ENCODE assay signal across 8 cellular contexts in genomic region chr3:182683335-182684257, GRCh38.
DNase-seq lines count a peak whose midpoint lies in the region; ATAC-seq, FAIRE-seq and TF ChIP-seq lines count a peak whose summit lies in the region.

No MANE protein-coding gene starts in this region.

- H2BK12ac ChIP-seq in H1 (ENCODE audit: low read depth, low read length) = no peak overlapping the region

- no peak overlapping the region for H4K5ac ChIP-seq in H1 (ENCODE audit: insufficient read length, low read depth, low read length)

- TF ChIP-seq CTCF in H1 (IDR thresholded peaks at IDR 0.05; ENCODE audit: control extremely low read depth in 1 of 3, insufficient read depth in 1 of 3, low read depth in 1 of 3, low read length in 3 of 3) = peak; percentile 48 to 84 (median 71)
- peak; percentile 72 for TF ChIP-seq CTCF in mesothelial cell of epicardium (IDR thresholded peaks at IDR 0.05; ENCODE audit: unreplicated experiment)

- intact Hi-C loops in activated CD4-positive, alpha-beta memory T cell treated with anti-CD3 and anti-CD28 coated beads for 36 hours (cut with micrococcal nuclease) = loop anchor here (1.0 to 5.0 kb wide), 4 partner anchors 291 to 1471 kb away; no protein-coding TSS in a partner anchor

- H3K4me3 Mint-ChIP-seq in CD4-positive, CD25-positive, alpha-beta regulatory T cell = peak overlapping the region; percentile 43 to 91 (median 76)
- peak overlapping the region; percentile 48 for H3K4me3 Mint-ChIP-seq in activated CD4-positive, alpha-beta memory T cell treated with anti-CD3 and anti-CD28 coated beads for 36 hours
- H3K4me3 Mint-ChIP-seq in mesothelial cell of epicardium = peak overlapping the region; percentile 83

- TF ChIP-seq POLR2A in H1 (IDR thresholded peaks at IDR 0.05; ENCODE audit: control extremely low read depth in 1 of 2, low read depth in 2 of 2, low read length in 2 of 2) = no peak

- TF ChIP-seq EP300 in H1 (IDR thresholded peaks at IDR 0.05; ENCODE audit: borderline replicate concordance in 1 of 2, low read depth in 2 of 2, low read length in 2 of 2) = no peak

- CTCF ChIA-PET in activated CD4-positive, alpha-beta memory T cell treated with anti-CD3 and anti-CD28 coated beads for 36 hours (lab: Charles Lee) = interaction anchor here (0.6 to 2.4 kb wide), 20 partner anchors 9 to 1474 kb away, joined by 3 to 18 read pairs (median 4); no protein-coding TSS in a partner anchor
- CTCF ChIA-PET in H1 (lab: Charles Lee; ENCODE audit: partially characterized antibody) = interaction anchor here (0.6 to 3.6 kb wide), 31 partner anchors 8 to 1474 kb away, joined by 3 to 17 read pairs (median 3); no protein-coding TSS in a partner anchor

- H2AFZ ChIP-seq in H1 (ENCODE audit: low read length) = no peak overlapping the region

- H3K23me2 ChIP-seq in H1 (ENCODE audit: low read depth, low read length) = peaks cover 3% of the 10 kb centered on the region; the same call in 1 of the 2 replicates

- H3K9me3 Mint-ChIP-seq in CD4-positive, CD25-positive, alpha-beta regulatory T cell = no peaks in the 10 kb centered on the region
- no peaks in the 10 kb centered on the region for H3K9me3 Mint-ChIP-seq in activated CD4-positive, alpha-beta memory T cell treated with anti-CD3 and anti-CD28 coated beads for 36 hours
- H3K9me3 Mint-ChIP-seq in mesothelial cell of epicardium = no peaks in the 10 kb centered on the region

- peaks cover 6 to 12% (median 7%) of the 10 kb centered on the region in 4 donors for H3K4me1 Mint-ChIP-seq in CD4-positive, CD25-positive, alpha-beta regulatory T cell
- peaks cover 9% of the 10 kb centered on the region for H3K4me1 Mint-ChIP-seq in activated CD4-positive, alpha-beta memory T cell treated with anti-CD3 and anti-CD28 coated beads for 36 hours (ENCODE audit: low read depth)
- peaks cover 12% of the 10 kb centered on the region for H3K4me1 Mint-ChIP-seq in mesothelial cell of epicardium

- peak; percentile 67 to 68 for ATAC-seq in CD4-positive, CD25-positive, alpha-beta regulatory T cell (ENCODE audit: low read depth in 2 of 2)
- ATAC-seq in GM19328 (IDR thresholded peaks at IDR 0.05; ENCODE audit: unreplicated experiment) (peak; percentile 48), HG03520 (IDR thresholded peaks at IDR 0.05; ENCODE audit: unreplicated experiment) (peak; percentile 61)

- H3K4me1 ChIP-seq in CD4-positive, CD25-positive, alpha-beta regulatory T cell (ENCODE audit: control insufficient read depth, insufficient read depth, low read length, poor library complexity, severe bottlenecking) = peaks cover 16% of the 10 kb centered on the region
- 0 out of 7 replicates have a peak, but pooled peaks cover 0 to 6% (median 0%) of the 10 kb centered on the region in 4 experiments for H3K4me1 ChIP-seq in H1 (replicated peaks in 1 of 4; ENCODE audit: control insufficient read depth in 3 of 4, insufficient read depth in 4 of 4, low read length in 3 of 4)

- peak; percentile 95 for FAIRE-seq in H1 (lab: Jason Lieb, UNC)

- H4K8ac ChIP-seq in H1 (ENCODE audit: extremely low read depth, insufficient read depth, low read length) = no peak overlapping the region

- WGBS in H1 (ENCODE audit: extremely low coverage in 1 of 2, insufficient coverage in 1 of 2, insufficient read length in 1 of 2, insufficient replicate concordance in 2 of 2, low coverage in 1 of 2, low lambda C conversion rate in 2 of 2, missing lambda C conversion rate in 1 of 2), 2 experiments = 29% methylated on average over 8 of the region's 8 CpGs; no CpG with 5 or more reads in 1 of the 2 experiments

- POLR2A ChIA-PET in activated CD4-positive, alpha-beta memory T cell treated with anti-CD3 and anti-CD28 coated beads for 36 hours (lab: Charles Lee) = no interaction called here
- POLR2A ChIA-PET in H1 (lab: Charles Lee; ENCODE audit: partially characterized antibody) = interaction anchor here (1.2 to 1.5 kb wide), 2 partner anchors 35 to 39 kb away, joined by 3 to 4 read pairs; no protein-coding TSS in a partner anchor

- H3K9ac ChIP-seq in H1 (replicated peaks in 1 of 4; ENCODE audit: extremely low read depth in 1 of 4, low read depth in 3 of 4, low read length in 3 of 4) = no peak overlapping the region

- peaks cover 55% of the 10 kb centered on the region for H3K27me3 Mint-ChIP-seq in CD4-positive, CD25-positive, alpha-beta regulatory T cell
- peaks cover 23% of the 10 kb centered on the region for H3K27me3 Mint-ChIP-seq in activated CD4-positive, alpha-beta memory T cell treated with anti-CD3 and anti-CD28 coated beads for 36 hours
- H3K27me3 Mint-ChIP-seq in mesothelial cell of epicardium (ENCODE audit: low read depth) = peaks cover 38% of the 10 kb centered on the region

- no peak overlapping the region for H2BK120ac ChIP-seq in H1 (replicated peaks; ENCODE audit: low read depth, low read length)

- H3K18ac ChIP-seq in H1 (ENCODE audit: extremely low read depth, low read length) = peak overlapping the region; percentile 51; the same call in 1 of the 2 replicates

- no peaks in the 10 kb centered on the region for H3K36me3 Mint-ChIP-seq in CD4-positive, CD25-positive, alpha-beta regulatory T cell
- no peaks in the 10 kb centered on the region for H3K36me3 Mint-ChIP-seq in activated CD4-positive, alpha-beta memory T cell treated with anti-CD3 and anti-CD28 coated beads for 36 hours
- H3K36me3 Mint-ChIP-seq in mesothelial cell of epicardium = no peaks in the 10 kb centered on the region

- no peaks in the 10 kb centered on the region for H3K79me2 ChIP-seq in H1 (ENCODE audit: control insufficient read depth in 1 of 2, insufficient read depth in 2 of 2, low read length in 2 of 2)

- no peaks in the 10 kb centered on the region for H4K20me1 ChIP-seq in H1 (replicated peaks in 1 of 2; ENCODE audit: control insufficient read depth in 1 of 2, insufficient read depth in 2 of 2, low read length in 2 of 2)

- H3K27ac ChIP-seq in CD4-positive, CD25-positive, alpha-beta regulatory T cell (ENCODE audit: insufficient read depth, low read length, poor library complexity, severe bottlenecking) = no peak overlapping the region
- H3K27ac ChIP-seq in H1 (ENCODE audit: low read depth, low read length) = no peak overlapping the region

- H3K79me1 ChIP-seq in H1 (ENCODE audit: low read depth, low read length) = no peaks in the 10 kb centered on the region

- no peaks in the 10 kb centered on the region for H3K36me3 ChIP-seq in CD4-positive, CD25-positive, alpha-beta regulatory T cell (ENCODE audit: control insufficient read depth, insufficient read depth, low read length)
- H3K36me3 ChIP-seq in H1 (ENCODE audit: control insufficient read depth in 2 of 4, insufficient read depth in 4 of 4, low read length in 3 of 4) = no peaks in the 10 kb centered on the region

- H3K27ac Mint-ChIP-seq in CD4-positive, CD25-positive, alpha-beta regulatory T cell = peak overlapping the region in 1 of 3 donors; percentile 3
- H3K27ac Mint-ChIP-seq in activated CD4-positive, alpha-beta memory T cell treated with anti-CD3 and anti-CD28 coated beads for 36 hours = no peak overlapping the region
- H3K27ac Mint-ChIP-seq in mesothelial cell of epicardium = no peak overlapping the region

- peak overlapping the region; percentile 47 for H3K4me3 ChIP-seq in CD4-positive, CD25-positive, alpha-beta regulatory T cell (ENCODE audit: low read depth, low read length)
- H3K4me3 ChIP-seq in H1 (ENCODE audit: extremely low read depth in 1 of 4, insufficient read depth in 2 of 4, low read depth in 3 of 4, low read length in 4 of 4) = peak overlapping the region in 3 of 4 experiments; percentile 67 to 76 (median 69); a peak in 5 of 8 replicates

- H2BK15ac ChIP-seq in H1 (ENCODE audit: low read length) = no peak overlapping the region

- H3K27me3 ChIP-seq in CD4-positive, CD25-positive, alpha-beta regulatory T cell (ENCODE audit: control insufficient read depth, insufficient read depth, low read length) = peaks cover 35% of the 10 kb centered on the region
- no peaks in the 10 kb centered on the region; a peak in 1 of 7 replicates for H3K27me3 ChIP-seq in H1 (replicated peaks in 1 of 4; ENCODE audit: control insufficient read depth in 3 of 4, extremely low read depth in 1 of 4, insufficient read depth in 3 of 4, low read length in 3 of 4)

- H3K4me2 ChIP-seq in H1 (ENCODE audit: insufficient read depth in 1 of 2, low read depth in 2 of 2, low read length in 2 of 2) = peak overlapping the region; percentile 90 to 91; a peak in 3 of 4 replicates

- no peak overlapping the region for H3K4ac ChIP-seq in H1 (replicated peaks; ENCODE audit: insufficient read length, low read depth, low read length)

- H3K9me3 ChIP-seq in CD4-positive, CD25-positive, alpha-beta regulatory T cell (ENCODE audit: control insufficient read depth in 2 of 2, low read length in 2 of 2) = no peaks in the 10 kb centered on the region
- no peaks in the 10 kb centered on the region for H3K9me3 ChIP-seq in H1 (ENCODE audit: insufficient read depth in 2 of 2, low read depth in 1 of 2, low read length in 1 of 2)

- no peak overlapping the region for H2AK5ac ChIP-seq in H1 (ENCODE audit: low read depth, low read length)

- no peak overlapping the region for H3K56ac ChIP-seq in H1 (replicated peaks; ENCODE audit: insufficient read length, low read depth, low read length)

- no peak overlapping the region for H3K23ac ChIP-seq in H1 (ENCODE audit: insufficient read length)

- peak; percentile 13 to 64 (median 58) for DNase-seq in CD4-positive, CD25-positive, alpha-beta regulatory T cell
- DNase-seq in NCI-H69 (lab: John Stamatoyannopoulos, UW) = peak; percentile 87
- peak; percentile 74 for DNase-seq in activated CD4-positive, alpha-beta memory T cell treated with anti-CD3 and anti-CD28 coated beads for 36 hours
- peak in 1 of 2 experiments; percentile 80 for DNase-seq in H1 (ENCODE audit: low read depth in 1 of 2, low spot score in 2 of 2)
- peak in 1 of 2 experiments; percentile 75 for DNase-seq in mesothelial cell of epicardium (ENCODE audit: low spot score in 2 of 2, unreplicated experiment in 2 of 2)
- peak; percentile 7 to 16 for DNase-seq in stimulated activated CD8-positive, alpha-beta memory T cell treated with anti-CD3 and anti-CD28 coated beads, Interleukin-7, amount 100 ng/mL, for 1 hour (ENCODE audit: low read depth in 2 of 2)

- no peak overlapping the region for H3K14ac ChIP-seq in H1 (ENCODE audit: insufficient read length)

- no peak overlapping the region for H2BK5ac ChIP-seq in H1 (ENCODE audit: low read depth, low read length)

- H2BK20ac ChIP-seq in H1 (ENCODE audit: low read length) = no peak overlapping the region

- peak; percentile 96 to 97 for TF ChIP-seq RAD21 in H1 (IDR thresholded peaks at IDR 0.05 in 1 of 2, conservative IDR thresholded peaks at IDR 0.05 in 1 of 2; ENCODE audit: low read depth in 2 of 2, low read length in 2 of 2)

- no peak overlapping the region for H4K91ac ChIP-seq in H1 (replicated peaks; ENCODE audit: insufficient read length, low read length)

TF ChIP-seq in H1, 55 proteins besides CTCF, POLR2A, EP300 and RAD21 (continues in another document):
- TF ChIP-seq SIX5 (IDR thresholded peaks at IDR 0.05; ENCODE audit: low read depth, low read length) (no peak), HDAC2 (IDR thresholded peaks at IDR 0.05; ENCODE audit: borderline replicate concordance in 1 of 2, low read depth in 2 of 2, low read length in 2 of 2) (no peak), CHD2 (IDR thresholded peaks at IDR 0.05; ENCODE audit: low read length) (no peak), GTF2F1 (IDR thresholded peaks at IDR 0.05; ENCODE audit: borderline replicate concordance, low read depth, low read length) (no peak), RBBP5 (IDR thresholded peaks at IDR 0.05; ENCODE audit: borderline replicate concordance, low read depth, low read length) (no peak)
